ENCODE assay signal across 26 cellular contexts in genomic region chr1:8691662-8692061, GRCh38.
"Had no signal": no experiment of that assay in that cellular context is flagged by ENCODE, and none has a peak within 500 bp of the region (broad histone marks: within the 10 kb centered on the region; RNA-seq: fewer than 3 reads in every experiment).

No MANE protein-coding gene starts in this region.

- FAIRE-seq: islet of Langerhans, kidney, urothelium cell line had no signal

- H3K9me3 Mint-ChIP-seq: immature natural killer cell, naive B cell, natural killer cell had no signal

- ATAC-seq: left colon; left lung; lower lobe of right lung; natural killer cell; right cardiac atrium; sciatic nerve; stimulated activated naive B cell treated with anti-CD40 and anti-IgM and Interleukin-4, amounts not matched to agents 10 μg/mL and 1 μg/mL and 100 μg/mL, for 72 hours; stimulated activated naive CD8-positive, alpha-beta T cell treated with anti-CD3 and anti-CD28 coated beads, Interleukin-15, Interleukin-2, amounts not matched to agents 100 U/mL and 50 U/mL, for 24 hours; upper lobe of right lung had no signal

- DNase-seq: hypothalamus; immature natural killer cell; kidney; left colon; left lung; lower lobe of right lung; mammary epithelial cell; mesenchymal stem cell; naive B cell; natural killer cell; ovary; retina; right cardiac atrium; spleen; stimulated activated CD4-positive, alpha-beta T cell treated with anti-CD3 and anti-CD28 coated beads, Interleukin-1b, Interleukin-23, amount 100 ng/mL, for 48 hours; stimulated activated CD4-positive, alpha-beta T cell treated with anti-CD3 and anti-CD28 coated beads, Interleukin-2, amount 100 ng/mL, for 48 hours; stimulated activated naive B cell treated with anti-CD40 and anti-IgM and Interleukin-4, amounts not matched to agents 10 μg/mL and 1 μg/mL and 100 μg/mL, for 72 hours; stimulated activated naive CD8-positive, alpha-beta T cell treated with anti-CD3 and anti-CD28 coated beads, Interleukin-15, Interleukin-2, amounts not matched to agents 100 U/mL and 50 U/mL, for 24 hours; stomach; tibial artery; trophoblast cell; upper lobe of right lung had no signal

- H3K27me3 Mint-ChIP-seq: naive B cell; stimulated activated naive B cell treated with anti-CD40 and anti-IgM and Interleukin-4, amounts not matched to agents 10 μg/mL and 1 μg/mL and 100 μg/mL, for 72 hours had no signal

- H3K27ac Mint-ChIP-seq: immature natural killer cell; natural killer cell; stimulated activated naive B cell treated with anti-CD40 and anti-IgM and Interleukin-4, amounts not matched to agents 10 μg/mL and 1 μg/mL and 100 μg/mL, for 72 hours had no signal

- H3K4me3 Mint-ChIP-seq: immature natural killer cell; mesothelial cell of epicardium; natural killer cell; stimulated activated naive B cell treated with anti-CD40 and anti-IgM and Interleukin-4, amounts not matched to agents 10 μg/mL and 1 μg/mL and 100 μg/mL, for 72 hours had no signal

- H3K36me3 Mint-ChIP-seq: naive B cell, natural killer cell had no signal
